Comparison of ENCODE assay signal across 8 cellular contexts in genomic region chr7:43108255-43109011, GRCh38. TPM values are rescaled to one million over a fixed set of nuclear protein-coding genes. Genes with fewer than 3 reads are reported as not detected.
DNase-seq lines count a peak whose midpoint lies in the region; ATAC-seq and TF ChIP-seq lines count a peak whose summit lies in the region.

No MANE protein-coding gene starts in this region.

- no peaks in the 10 kb centered on the region for H4K20me1 ChIP-seq in hepatocyte (ENCODE audit: insufficient read depth, poor library complexity, severe bottlenecking)

- no peaks in the 10 kb centered on the region for H3K27me3 ChIP-seq in adipocyte (replicated peaks; ENCODE audit: control insufficient read depth, insufficient read depth, low read length)
- peaks cover 43% of the 10 kb centered on the region for H3K27me3 ChIP-seq in hepatocyte
- H3K27me3 ChIP-seq in spleen (replicated peaks in 1 of 7) = peaks cover 6 to 60% (median 18%) of the 10 kb centered on the region in 7 donors

- H3K9me2 ChIP-seq in hepatocyte (replicated peaks; ENCODE audit: insufficient read depth) = no peaks in the 10 kb centered on the region

- WGBS in hepatocyte (ENCODE audit: low lambda C conversion rate, missing lambda C conversion rate) = 8% methylated on average over 3 of the region's 3 CpGs
- WGBS in spleen, 5 donors = 13 to 20% (median 19%) methylated on average over 3 of the region's 3 CpGs

- H3K4me2 ChIP-seq in hepatocyte = no peak overlapping the region

- H3K4me3 ChIP-seq in adipocyte (ENCODE audit: low read length) (no peak overlapping the region), hepatocyte (no peak overlapping the region), spleen (no peak overlapping the region)

- intact Hi-C loops in spleen (cut with DNase I; ENCODE audit: low total_unique reads) = no loop called here

- peak; percentile 80 for DNase-seq in Daoy (ENCODE audit: low read depth)
- peak; percentile 70 for DNase-seq in RWPE1 (ENCODE audit: low spot score)
- peak; percentile 73 for DNase-seq in adipocyte (ENCODE audit: low read depth)
- peak; percentile 83 for DNase-seq in hepatocyte (ENCODE audit: low spot score)
- peak; percentile 78 for DNase-seq in spleen
- no peak for DNase-seq in T1000 (lab: John Stamatoyannopoulos, UW)

- no peaks in the 10 kb centered on the region for H3K79me2 ChIP-seq in hepatocyte

- H3K9me3 ChIP-seq in adipocyte (ENCODE audit: control insufficient read depth, low read length) (no peaks in the 10 kb centered on the region), hepatocyte (ENCODE audit: low read depth) (no peaks in the 10 kb centered on the region), spleen (no peaks in the 10 kb centered on the region)

- H3K36me3 ChIP-seq in adipocyte (ENCODE audit: control insufficient read depth, insufficient read depth, low read length, severe bottlenecking) (no peaks in the 10 kb centered on the region), hepatocyte (replicated peaks; ENCODE audit: insufficient read depth, low read depth) (no peaks in the 10 kb centered on the region), spleen (no peaks in the 10 kb centered on the region)

- peak; percentile 95 for TF ChIP-seq CTCF in RWPE1 (conservative IDR thresholded peaks at IDR 0.05; ENCODE audit: low read depth)
- TF ChIP-seq CTCF in hepatocyte (IDR thresholded peaks at IDR 0.05; ENCODE audit: poor library complexity) = peak; percentile 78
- peak in 10 of 11 experiments; percentile 13 to 87 (median 72) for TF ChIP-seq CTCF in spleen (IDR thresholded peaks at IDR 0.05 in 8 of 11, conservative IDR thresholded peaks at IDR 0.05 in 3 of 11)

- H2AFZ ChIP-seq in hepatocyte = no peak overlapping the region

- H3K27ac ChIP-seq in RWPE1 = no peak overlapping the region
- H3K27ac ChIP-seq in hepatocyte = no peak overlapping the region
- H3K27ac ChIP-seq in spleen = no peak overlapping the region

- no peak for TF ChIP-seq POLR2A in spleen (IDR thresholded peaks at IDR 0.05)

- no peak overlapping the region for H3K9ac ChIP-seq in adipocyte (ENCODE audit: low read length)

- POLR2A ChIA-PET in RWPE1 (lab: Yijun Ruan, JAX; ENCODE audit: low non-redundant PET) = no interaction called here

- CTCF ChIA-PET in RWPE1 (lab: Yijun Ruan, JAX) = interaction anchor here (0.6 to 1.5 kb wide), 14 partner anchors 13 to 1867 kb away, joined by 3 to 7 read pairs (median 3); no protein-coding TSS in a partner anchor

- H3K4me1 ChIP-seq in adipocyte (ENCODE audit: control insufficient read depth, insufficient read depth, low read length) = peaks cover 7% of the 10 kb centered on the region
- H3K4me1 ChIP-seq in hepatocyte (ENCODE audit: insufficient read depth) = peaks cover 9% of the 10 kb centered on the region
- H3K4me1 ChIP-seq in spleen = peaks cover 5 to 18% (median 12%) of the 10 kb centered on the region in 6 donors

- peak; percentile 95 for ATAC-seq in GM19468 (IDR thresholded peaks at IDR 0.05; ENCODE audit: extremely low read depth, unreplicated experiment)
- peak; percentile 90 for ATAC-seq in HG03520 (IDR thresholded peaks at IDR 0.05; ENCODE audit: unreplicated experiment)

RNA-seq across cellular contexts. Expression of gene HECW1, which starts 4.0 kb away (rescaled TPM):
- total RNA-seq in Daoy (2014; rRNA removed; shearing (Covaris generic)) = 3.7 and 16.3 TPM in 2 replicates
- 2.6 and 7.6 TPM in 2 replicates for total RNA-seq in hepatocyte
- polyA plus RNA-seq in hepatocyte = 1.5 and 4.0 TPM in 2 replicates
- 1 to 10 TPM in 1 of 7 donors, under 1 TPM in 5, not detected in 1; 0.09 to 1.5 (median 0.51) TPM for total RNA-seq in spleen
- polyA plus RNA-seq in spleen = under 1 TPM; 0.03 to 0.06 (median 0.04) TPM
